26 cellular contexts compared by ENCODE assay signal in genomic region chr16:19232988-19233387, GRCh38. TPM values are rescaled to one million over a fixed set of nuclear protein-coding genes. Genes with fewer than 3 reads are reported as not detected.
"Had no signal": no experiment of that assay in that cellular context is flagged by ENCODE, and none has a peak within 500 bp of the region (broad histone marks: within the 10 kb centered on the region; RNA-seq: fewer than 3 reads in every experiment).

No MANE protein-coding gene starts in this region.

- DNase-seq: activated CD4-positive, alpha-beta T cell treated with anti-CD3 and anti-CD28 coated beads for 1 hour; activated CD4-positive, alpha-beta T cell treated with anti-CD3 and anti-CD28 coated beads, Interleukin-2, amount 10 ng/mL, durations not matched to agents 24 days and 14 days; activated CD4-positive, alpha-beta T cell treated with anti-CD3 and anti-CD28 coated beads, Interleukin-2, amount 50 U/mL, for 48 hours; activated CD8-positive, alpha-beta memory T cell treated with anti-CD3 and anti-CD28 coated beads, Interleukin-2, amount 10 ng/mL, durations not matched to agents 7 days and 5 days; activated effector memory CD4-positive, alpha-beta T cell treated with Interleukin-2 at 50 U/mL for 16 hours; activated naive CD4-positive, alpha-beta T cell; activated T-cell treated with anti-CD3 and anti-CD28 coated beads, Interleukin-2, amount 50 U/mL, for 24 hours; aorta; central memory CD4-positive, alpha-beta T cell; MG63; MV-4-11; NCI-H2029 treated with DMSO at 0.1 percent for 48 hours; NCI-H226; NCI-H526; NCI-H774; Peyer's patch; Right ventricle myocardium superior; SJCRH30; T-helper 17 cell; T-helper 9 cell had no signal

- H3K4me3 Mint-ChIP-seq: activated CD4-positive, alpha-beta T cell treated with anti-CD3 and anti-CD28 coated beads, Interleukin-2, amount 10 ng/mL, durations not matched to agents 24 days and 14 days; activated CD8-positive, alpha-beta memory T cell treated with anti-CD3 and anti-CD28 coated beads, Interleukin-2, amount 10 ng/mL, durations not matched to agents 7 days and 5 days; activated naive CD4-positive, alpha-beta T cell treated with anti-CD3 and anti-CD28 coated beads, Interleukin-2, amount 50 U/mL, for 24 hours; activated T-cell treated with anti-CD3 and anti-CD28 coated beads, Interleukin-2, amount 50 U/mL, for 24 hours; activated T-helper 1 cell treated with anti-CD3 and anti-CD28 coated beads, Interleukin-12 subunit alpha, Interleukin-12 subunit beta, Interleukin-2, Interleukin-4 antibody, amounts not matched to agents 30 ng/mL and 10 ng/mL and 1 ng/mL, durations not matched to agents 14 hours and 24 hours and 36 hours; T-helper 17 cell; WTC11 had no signal

- H3K27me3 Mint-ChIP-seq: activated CD4-positive, alpha-beta T cell treated with anti-CD3 and anti-CD28 coated beads, Interleukin-2, amount 10 ng/mL, durations not matched to agents 24 days and 14 days; activated CD8-positive, alpha-beta memory T cell treated with anti-CD3 and anti-CD28 coated beads, Interleukin-2, amount 10 ng/mL, durations not matched to agents 7 days and 5 days; activated T-cell treated with anti-CD3 and anti-CD28 coated beads, Interleukin-2, amount 50 U/mL, for 24 hours had no signal

- H3K4me1 Mint-ChIP-seq: activated CD4-positive, alpha-beta T cell treated with anti-CD3 and anti-CD28 coated beads, Interleukin-2, amount 10 ng/mL, durations not matched to agents 24 days and 14 days; activated CD8-positive, alpha-beta memory T cell treated with anti-CD3 and anti-CD28 coated beads, Interleukin-2, amount 10 ng/mL, durations not matched to agents 7 days and 5 days; activated naive CD4-positive, alpha-beta T cell treated with anti-CD3 and anti-CD28 coated beads, Interleukin-2, amount 50 U/mL, for 24 hours; T-helper 17 cell had no signal

- H3K27me3 ChIP-seq: MG63, Peyer's patch, SJCRH30 had no signal

- ATAC-seq: activated CD8-positive, alpha-beta memory T cell treated with anti-CD3 and anti-CD28 coated beads, Interleukin-2, amount 10 ng/mL, durations not matched to agents 7 days and 5 days; T-helper 17 cell; WTC11 had no signal

- H3K36me3 ChIP-seq: MG63, Peyer's patch, SJCRH30 had no signal

- H3K36me3 Mint-ChIP-seq: activated CD8-positive, alpha-beta memory T cell treated with anti-CD3 and anti-CD28 coated beads, Interleukin-2, amount 10 ng/mL, durations not matched to agents 7 days and 5 days had no signal

- H3K4me1 ChIP-seq: Peyer's patch had no signal

- H3K4me3 ChIP-seq: coronary artery, MG63, Peyer's patch, SJCRH30 had no signal

- H3K27ac Mint-ChIP-seq: activated CD4-positive, alpha-beta T cell treated with anti-CD3 and anti-CD28 coated beads, Interleukin-2, amount 10 ng/mL, durations not matched to agents 24 days and 14 days; activated CD8-positive, alpha-beta memory T cell treated with anti-CD3 and anti-CD28 coated beads, Interleukin-2, amount 10 ng/mL, durations not matched to agents 7 days and 5 days; activated naive CD4-positive, alpha-beta T cell treated with anti-CD3 and anti-CD28 coated beads, Interleukin-2, amount 50 U/mL, for 24 hours; activated T-cell treated with anti-CD3 and anti-CD28 coated beads, Interleukin-2, amount 50 U/mL, for 24 hours; activated T-helper 1 cell treated with anti-CD3 and anti-CD28 coated beads, Interleukin-12 subunit alpha, Interleukin-12 subunit beta, Interleukin-2, Interleukin-4 antibody, amounts not matched to agents 30 ng/mL and 10 ng/mL and 1 ng/mL, durations not matched to agents 14 hours and 24 hours and 36 hours; T-helper 17 cell; WTC11 had no signal

- H3K27ac ChIP-seq: coronary artery, KMS-11, Peyer's patch, RWPE1, SJCRH30 had no signal

RNA-seq across cellular contexts. Expression of gene CLEC19A, which starts 52.5 kb away (rescaled TPM):
- polyA plus RNA-seq: aorta had no signal
